Comparison of ENCODE assay signal across 8 cellular contexts in genomic region chr4:141636771-141637460, GRCh38. TPM values are rescaled to one million over a fixed set of nuclear protein-coding genes. Genes with fewer than 3 reads are reported as not detected.
A peak's percentile ranks its signal among the peaks of the same experiment; 100 is the strongest.
DNase-seq lines count a peak whose midpoint lies in the region; ATAC-seq, FAIRE-seq and TF ChIP-seq lines count a peak whose summit lies in the region.

No MANE protein-coding gene starts in this region.

- intact Hi-C loops in endothelial cell of umbilical vein (cut with micrococcal nuclease): loop anchor here (2.0 to 10.0 kb wide), 6 partner anchors 66 to 486 kb away; no protein-coding TSS in a partner anchor
- intact Hi-C loops in transverse colon (cut with DNase I; ENCODE audit: low total_unique reads): no loop called here

- TSS peak; percentile 34 for BruUV-seq in endothelial cell of umbilical vein (replicated peaks; lab: Mats Ljungman, UMichigan)

- ATAC-seq in GM21367 (IDR thresholded peaks at IDR 0.05; ENCODE audit: unreplicated experiment) (peak; percentile 55), HG03521 (IDR thresholded peaks at IDR 0.05; ENCODE audit: unreplicated experiment) (peak; percentile 40)

- no peak for TF ChIP-seq EP300 in transverse colon (IDR thresholded peaks at IDR 0.05; ENCODE audit: low read depth)

- CTCF ChIA-PET in endothelial cell of umbilical vein (lab: Charles Lee): interaction anchor here (0.9 to 2.6 kb wide), 9 partner anchors 18 to 1083 kb away, joined by 3 to 12 read pairs (median 5); no protein-coding TSS in a partner anchor

- 2 to 34% methylated on average over 3 to 39 of the region's 41 CpGs for WGBS in transverse colon (ENCODE audit: low coverage in 1 of 2), 2 donors

- peak; percentile 70 for DNase-seq in GM06990 (ENCODE audit: extremely low read depth, insufficient read length)
- DNase-seq in endothelial cell of umbilical vein (ENCODE audit: low read depth, low spot score): peak; percentile 74
- DNase-seq in mucosa of gallbladder (ENCODE audit: low spot score): peak; percentile 40
- peak; percentile 64 for DNase-seq in transverse colon
- DNase-seq in UCSD-AML1 (lab: John Stamatoyannopoulos, UW; ENCODE audit: unreplicated experiment): no peak

- TF ChIP-seq CTCF in GM06990 (IDR thresholded peaks at IDR 0.05; ENCODE audit: insufficient read depth, low read length, poor library complexity, severe bottlenecking) (no peak), WI38 (IDR thresholded peaks at IDR 0.05; ENCODE audit: low read depth, low read length) (no peak), endothelial cell of umbilical vein (IDR thresholded peaks at IDR 0.05; ENCODE audit: extremely low read depth in 1 of 2, insufficient read depth in 1 of 2, low read depth in 1 of 2, low read length in 2 of 2) (no peak), transverse colon (IDR thresholded peaks at IDR 0.05) (no peak)

- H3K4me1 ChIP-seq in endothelial cell of umbilical vein (ENCODE audit: control insufficient read depth, extremely low read depth, insufficient read depth, low read length) (peaks cover 8% of the 10 kb centered on the region), transverse colon (peaks cover 0 to 20% (median 8%) of the 10 kb centered on the region in 4 donors)

- H3K79me2 ChIP-seq in endothelial cell of umbilical vein (ENCODE audit: control insufficient read depth, insufficient read depth, low read length): no peaks in the 10 kb centered on the region

- peak overlapping the region; percentile 91 for H2AFZ ChIP-seq in endothelial cell of umbilical vein (ENCODE audit: low read depth, low read length)

- H3K27ac ChIP-seq in endothelial cell of umbilical vein (ENCODE audit: insufficient read depth, low read depth, low read length): peak overlapping the region; percentile 25
- peak overlapping the region; percentile 88 to 95 (median 90) for H3K27ac ChIP-seq in transverse colon

- H3K9me1 ChIP-seq in endothelial cell of umbilical vein (replicated peaks; ENCODE audit: control insufficient read depth, extremely low read depth, insufficient read depth, low read length): no peaks in the 10 kb centered on the region

- dilution Hi-C loops in endothelial cell of umbilical vein (cut with MboI; ENCODE audit: extremely low pct_ligation_motif_present, low sequenced_read_pairs): no loop called here

- POLR2A ChIA-PET in endothelial cell of umbilical vein (lab: Charles Lee): no interaction called here

- H3K4me2 ChIP-seq in endothelial cell of umbilical vein (ENCODE audit: insufficient read depth, low read length): peak overlapping the region; percentile 88

- TF ChIP-seq POLR2A in endothelial cell of umbilical vein (IDR thresholded peaks at IDR 0.05; ENCODE audit: low read depth, low read length) (no peak), transverse colon (IDR thresholded peaks at IDR 0.05) (peak; percentile 38)

- H3K4me3 ChIP-seq in GM06990 (replicated peaks; ENCODE audit: low read depth, low read length): peak overlapping the region; percentile 88
- peak overlapping the region; percentile 85 for H3K4me3 ChIP-seq in WI38 (ENCODE audit: low read depth, low read length)
- H3K4me3 ChIP-seq in endothelial cell of umbilical vein (replicated peaks in 1 of 3; ENCODE audit: insufficient read depth in 1 of 3, low read depth in 1 of 3, low read length in 3 of 3): peak overlapping the region; percentile 79 to 90 (median 86)
- H3K4me3 ChIP-seq in transverse colon: peak overlapping the region; percentile 65 to 98 (median 82)

- FAIRE-seq in endothelial cell of umbilical vein (lab: Jason Lieb, UNC): peak; percentile 35

- H4K20me1 ChIP-seq in endothelial cell of umbilical vein (replicated peaks; ENCODE audit: control insufficient read depth, extremely low read depth, insufficient read depth, low read length): no peaks in the 10 kb centered on the region

- in situ Hi-C loops in transverse colon (cut with MboI; ENCODE audit: low pct_ligation_motif_present in 1 of 4, low pct_unique_long_range_greater_than_20kb in 1 of 4, low sequenced_read_pairs in 3 of 4): no loop called here

- H3K36me3 ChIP-seq in GM06990 (ENCODE audit: control insufficient read depth, insufficient read depth, low read length) (no peaks in the 10 kb centered on the region), endothelial cell of umbilical vein (ENCODE audit: control insufficient read depth in 2 of 2, extremely low read depth in 1 of 2, insufficient read depth in 2 of 2, low read length in 2 of 2) (no peaks in the 10 kb centered on the region), transverse colon (no peaks in the 10 kb centered on the region)

- H3K27me3 ChIP-seq in GM06990 (replicated peaks; ENCODE audit: control insufficient read depth, insufficient read depth, low read length) (no peaks in the 10 kb centered on the region), endothelial cell of umbilical vein (ENCODE audit: control insufficient read depth in 2 of 2, insufficient read depth in 2 of 2, low read length in 2 of 2) (no peaks in the 10 kb centered on the region), transverse colon (no peaks in the 10 kb centered on the region)

- no peaks in the 10 kb centered on the region for H3K9me3 ChIP-seq in endothelial cell of umbilical vein (replicated peaks; ENCODE audit: control insufficient read depth, insufficient read depth, low read length)
- no peaks in the 10 kb centered on the region for H3K9me3 ChIP-seq in transverse colon

- peak overlapping the region; percentile 65 for H3K9ac ChIP-seq in endothelial cell of umbilical vein (replicated peaks; ENCODE audit: extremely low read depth, insufficient read depth, low read length)

TF ChIP-seq in endothelial cell of umbilical vein, 7 proteins besides CTCF, POLR2A, EP300 and RAD21:
- no peak for TF ChIP-seq EZH2 (IDR thresholded peaks at IDR 0.05; ENCODE audit: borderline replicate concordance, low read depth, low read length, severe bottlenecking)
- no peak for TF ChIP-seq JUN (IDR thresholded peaks at IDR 0.05; ENCODE audit: borderline replicate concordance, insufficient read depth, insufficient read length, low read depth)

RNA-seq across cellular contexts. Expression of gene IL15, which starts 0.5 kb away (rescaled TPM):
- 3.0 and 3.1 TPM in 2 replicates for total RNA-seq in endothelial cell of umbilical vein
- 3.1 TPM in 2 replicates for polyA plus RNA-seq in endothelial cell of umbilical vein
- polyA plus RNA-seq in endothelial cell of umbilical vein (2011; cell fraction: cytosol; rRNA removed): 2.3 TPM in 2 replicates
- polyA plus RNA-seq in endothelial cell of umbilical vein (2011; cell fraction: nucleus; rRNA removed): 10.9 and 17.8 TPM in 2 replicates
- polyA plus RNA-seq in endothelial cell of umbilical vein (2012): 2.5 and 3.3 TPM in 2 replicates
- 7.6 and 8.8 TPM in 2 replicates for polyA minus RNA-seq in endothelial cell of umbilical vein
- polyA minus RNA-seq in endothelial cell of umbilical vein (2011; cell fraction: cytosol; rRNA and poly(A)+ RNA removed): 2.7 TPM
- 20.6 and 21.8 TPM in 2 replicates for polyA minus RNA-seq in endothelial cell of umbilical vein (2011; cell fraction: nucleus; rRNA and poly(A)+ RNA removed)
- 6.6 TPM for total RNA-seq in mucosa of gallbladder
- total RNA-seq in transverse colon: 10 to 100 TPM in 1 of 4 donors, 1 to 10 TPM in 2, under 1 TPM in 1; 0.75 to 14.0 (median 5.2) TPM
